In the genomic region with DNA sequence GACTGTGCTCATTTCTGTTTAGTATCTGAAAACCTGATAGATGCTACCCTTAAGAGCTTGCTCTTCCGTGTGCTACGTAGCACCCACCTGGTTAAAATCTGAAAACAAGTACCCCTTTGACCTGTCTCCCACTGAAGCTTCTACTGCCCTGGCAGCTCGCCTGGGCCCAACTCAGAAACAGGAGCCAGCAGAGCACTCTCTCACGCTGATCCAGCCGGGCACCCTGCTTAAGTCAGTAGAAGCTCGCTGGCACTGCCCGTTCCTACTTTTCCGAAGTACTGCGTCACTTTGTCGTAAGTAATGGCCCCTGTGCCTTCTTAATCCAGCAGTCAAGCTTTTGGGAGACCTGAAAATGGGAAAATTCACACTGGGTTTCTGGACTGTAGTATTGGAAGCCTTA, we compare ENCODE assay signal across 25 cellular contexts. TPM values are rescaled to one million over a fixed set of nuclear protein-coding genes. Genes with fewer than 3 reads are reported as not detected.
DNase-seq lines count a peak whose midpoint lies in the region; ATAC-seq, FAIRE-seq and TF ChIP-seq lines count a peak whose summit lies in the region.
"Had no signal": no experiment of that assay in that cellular context is flagged by ENCODE, and none has a peak within 500 bp of the region (broad histone marks: within the 10 kb centered on the region; RNA-seq: fewer than 3 reads in every experiment).

No MANE protein-coding gene starts in this region.

- H3K36me3 Mint-ChIP-seq in osteocyte (ENCODE audit: unreplicated experiment) = peaks cover 74% of the 10 kb centered on the region

- TF ChIP-seq EP300 in HepG2 (IDR thresholded peaks at IDR 0.05; ENCODE audit: low read depth in 2 of 2, low read length in 2 of 2) (no peak), HepG2 (CRISPR knock-in tag; IDR thresholded peaks at IDR 0.05; ENCODE audit: borderline replicate concordance) (no peak), K562 (IDR thresholded peaks at IDR 0.05; ENCODE audit: low read length) (no peak)

- intact Hi-C loops in HepG2 (cut with micrococcal nuclease; ENCODE audit: unreplicated experiment) (no loop called here), right lobe of liver (cut with DNase I) (no loop called here), K562 (cut with micrococcal nuclease) (no loop called here)

- POLR2A ChIA-PET in HepG2 (lab: Yijun Ruan, JAX) = interaction anchor here (1.0 kb wide), 1 partner anchor 15 kb away, joined by 3 read pairs; no protein-coding TSS in a partner anchor
- POLR2A ChIA-PET in K562 (lab: Yijun Ruan, JAX) = interaction anchor here (0.6 to 1.6 kb wide), 3 partner anchors 9 to 536 kb away, joined by 3 to 6 read pairs (median 3); no protein-coding TSS in a partner anchor

- H3K9ac ChIP-seq in HepG2 (ENCODE audit: insufficient read depth, low read depth, low read length) (no peak overlapping the region), K562 (ENCODE audit: insufficient read depth in 1 of 2, low read depth in 2 of 2, low read length in 2 of 2) (no peak overlapping the region)
- H3K9ac ChIP-seq: KMS-11 had no signal

- H3K9me3 ChIP-seq in HepG2 (ENCODE audit: low read length) (no peaks in the 10 kb centered on the region), right lobe of liver (no peaks in the 10 kb centered on the region), K562 (replicated peaks; ENCODE audit: control insufficient read depth, insufficient read depth, low read depth, low read length) (no peaks in the 10 kb centered on the region), MG63 (no peaks in the 10 kb centered on the region)
- H3K9me3 ChIP-seq: BE2C had no signal

- no peaks in the 10 kb centered on the region for H3K27me3 ChIP-seq in HepG2 (ENCODE audit: control insufficient read depth in 1 of 2, insufficient read depth in 2 of 2, low read length in 2 of 2)
- H3K27me3 ChIP-seq in right lobe of liver = no peaks in the 10 kb centered on the region
- H3K27me3 ChIP-seq in K562 (ENCODE audit: control insufficient read depth in 2 of 2, insufficient read depth in 2 of 2, low read length in 2 of 2) = no peaks in the 10 kb centered on the region
- no peaks in the 10 kb centered on the region for H3K27me3 ChIP-seq in MG63
- H3K27me3 ChIP-seq: BE2C had no signal

- H3K4me1 ChIP-seq in HepG2 (ENCODE audit: insufficient read depth, low read length) (no peaks in the 10 kb centered on the region), right lobe of liver (peaks cover 0 to 20% (median 7%) of the 10 kb centered on the region in 4 donors), K562 (replicated peaks in 1 of 2; ENCODE audit: control insufficient read depth in 2 of 2, insufficient read depth in 2 of 2, low read length in 2 of 2) (peaks cover 8 to 9% of the 10 kb centered on the region in 2 experiments; a peak in 4 of 5 replicates)

- CTCF ChIA-PET in HepG2 (lab: Yijun Ruan, JAX; ENCODE audit: low intra/inter-chr PET ratio, low total read pairs) (no interaction called here), K562 (lab: Yijun Ruan, JAX; ENCODE audit: low intra/inter-chr PET ratio) (no interaction called here)

- TF ChIP-seq POLR2A in HepG2 (IDR thresholded peaks at IDR 0.05; ENCODE audit: insufficient read depth in 1 of 2, low read depth in 2 of 2, low read length in 2 of 2) (peak in 1 of 2 experiments; percentile 34; a peak in 1 of 4 replicates), right lobe of liver (IDR thresholded peaks at IDR 0.05) (no peak), K562 (conservative IDR thresholded peaks at IDR 0.05) (no peak)

- no peak for FAIRE-seq in HepG2 (lab: Jason Lieb, UNC)
- no peak for FAIRE-seq in K562 (lab: Jason Lieb, UNC)
- FAIRE-seq: A204.1, GM12891, GM19239, RCC 7860 had no signal

- H3K27ac ChIP-seq in HepG2 (ENCODE audit: extremely low read length, insufficient read depth, low read length) (no peak overlapping the region), right lobe of liver (no peak overlapping the region), K562 (ENCODE audit: extremely low read depth, low read depth, low read length) (no peak overlapping the region)
- H3K27ac ChIP-seq: KMS-11 had no signal

- no peak overlapping the region for H2AFZ ChIP-seq in HepG2 (ENCODE audit: low read length)
- no peak overlapping the region for H2AFZ ChIP-seq in K562 (ENCODE audit: low read depth, low read length)
- H2AFZ ChIP-seq: GM23338 had no signal

- in situ Hi-C loops in HepG2 (cut with HindIII; ENCODE audit: extremely low pct_ligation_motif_present, low pct_unique_long_range_greater_than_20kb) (no loop called here), K562 (cut with MboI) (no loop called here)

- BruUV-seq in HepG2 (replicated peaks; lab: Mats Ljungman, UMichigan) (TSS peak; percentile 43), K562 (replicated peaks; lab: Mats Ljungman, UMichigan) (TSS peak; percentile 37)

- no peaks in the 10 kb centered on the region for H3K79me2 ChIP-seq in HepG2 (ENCODE audit: insufficient read depth, low read length)
- H3K79me2 ChIP-seq in K562 (ENCODE audit: control insufficient read depth, insufficient read depth, low read length) = no peaks in the 10 kb centered on the region

- no peaks in the 10 kb centered on the region for H3K9me3 Mint-ChIP-seq in osteocyte (ENCODE audit: unreplicated experiment)
- H3K9me3 Mint-ChIP-seq: CD4-positive, alpha-beta memory T cell; GM23338 had no signal

- H3K27ac Mint-ChIP-seq in osteocyte (ENCODE audit: unreplicated experiment) = no peak overlapping the region
- H3K27ac Mint-ChIP-seq: GM23338 had no signal

- no peaks in the 10 kb centered on the region for H3K9me1 ChIP-seq in K562 (ENCODE audit: control insufficient read depth, insufficient read depth, low read length)

- peaks cover 66 to 97% of the 10 kb centered on the region in 2 experiments for H3K36me3 ChIP-seq in HepG2 (replicated peaks in 1 of 2; ENCODE audit: control insufficient read depth in 1 of 2, insufficient read depth in 2 of 2, low read length in 2 of 2)
- H3K36me3 ChIP-seq in right lobe of liver = peaks cover 13 to 87% (median 49%) of the 10 kb centered on the region in 4 donors
- peaks cover 90% of the 10 kb centered on the region; the same call in 2 of the 3 replicates for H3K36me3 ChIP-seq in K562 (ENCODE audit: control insufficient read depth, insufficient read depth, low read length)
- H3K36me3 ChIP-seq in MG63 = peaks cover 87% of the 10 kb centered on the region

- H3K4me1 Mint-ChIP-seq in osteocyte (ENCODE audit: unreplicated experiment) = peaks cover 7% of the 10 kb centered on the region
- H3K4me1 Mint-ChIP-seq: GM23338 had no signal

- TF ChIP-seq CTCF in HepG2 (CRISPR knock-in tag; IDR thresholded peaks at IDR 0.05) (no peak), right lobe of liver (IDR thresholded peaks at IDR 0.05) (no peak), K562 (IDR thresholded peaks at IDR 0.05 in 2 of 3, conservative IDR thresholded peaks at IDR 0.05 in 1 of 3; ENCODE audit: insufficient read depth in 2 of 3, low read depth in 1 of 3, low read length in 3 of 3) (no peak), osteocyte (IDR thresholded peaks at IDR 0.05) (no peak)

- H3K4me3 ChIP-seq in HepG2 (replicated peaks in 1 of 3; ENCODE audit: insufficient read depth in 1 of 3, low read depth in 2 of 3, low read length in 3 of 3) (no peak overlapping the region), right lobe of liver (no peak overlapping the region), K562 (no peak overlapping the region), MG63 (no peak overlapping the region)
- H3K4me3 ChIP-seq: GM23338 had no signal

- TF ChIP-seq RAD21 in HepG2 (CRISPR knock-in tag; IDR thresholded peaks at IDR 0.05) (no peak), K562 (CRISPR knock-in tag; conservative IDR thresholded peaks at IDR 0.05 in 1 of 2, IDR thresholded peaks at IDR 0.05 in 1 of 2) (no peak)

- ATAC-seq in HepG2 = no peak
- ATAC-seq in right lobe of liver = no peak
- no peak for ATAC-seq in K562
- no peak for ATAC-seq in HG03439 (IDR thresholded peaks at IDR 0.05; ENCODE audit: unreplicated experiment)
- ATAC-seq: GM23338, Right ventricle myocardium inferior had no signal

- H3K4me3 Mint-ChIP-seq in osteocyte (ENCODE audit: unreplicated experiment) = no peak overlapping the region
- H3K4me3 Mint-ChIP-seq: CD4-positive, alpha-beta memory T cell; GM23338 had no signal

- DNase-seq in HepG2 (ENCODE audit: low spot score) = no peak
- no peak for DNase-seq in right lobe of liver
- no peak for DNase-seq in K562 (ENCODE audit: extremely low read depth in 1 of 4, low spot score in 3 of 4)
- peak; percentile 20 for DNase-seq in midbrain (lab: John Stamatoyannopoulos, UW)
- DNase-seq in globus pallidus (ENCODE audit: low spot score) = no peak
- DNase-seq in osteocyte (ENCODE audit: extremely low spot score, unreplicated experiment) = no peak
- DNase-seq in MG63 = no peak
- DNase-seq: BE2C; Calu3; CD4-positive, alpha-beta memory T cell; DMS53; EL; HCEC 1CT; NCI-H1092 treated with DMSO at 0.1 percent for 48 hours; NCI-H146; NCI-H2029 treated with DMSO at 0.1 percent for 48 hours; NCI-H2171 had no signal

- 96% methylated on average over 10 of the region's 10 CpGs for WGBS in HepG2 (ENCODE audit: low lambda C conversion rate)
- 93% methylated on average over 9 of the region's 10 CpGs for WGBS in right lobe of liver (ENCODE audit: insufficient coverage, low coverage, low lambda C conversion rate, missing lambda C conversion rate)
- 95% methylated on average over 10 of the region's 10 CpGs for WGBS in K562 (ENCODE audit: insufficient coverage, low coverage, missing lambda C conversion rate)

- no peak overlapping the region for H3K4me2 ChIP-seq in HepG2 (ENCODE audit: low read depth, low read length)
- no peak overlapping the region for H3K4me2 ChIP-seq in K562 (ENCODE audit: insufficient read depth, low read length)
- H3K4me2 ChIP-seq: GM23338, KMS-11 had no signal

- H4K20me1 ChIP-seq in HepG2 (ENCODE audit: insufficient read depth, low read length) (no peaks in the 10 kb centered on the region), K562 (replicated peaks; ENCODE audit: control insufficient read depth, insufficient read depth, low read length) (peaks cover 11% of the 10 kb centered on the region; the same call in 1 of the 2 replicates)

- no peaks in the 10 kb centered on the region for H3K27me3 Mint-ChIP-seq in osteocyte (ENCODE audit: unreplicated experiment)
- H3K27me3 Mint-ChIP-seq: CD4-positive, alpha-beta memory T cell had no signal

RNA-seq across cellular contexts. Expression of a gene that starts 18.9 kb away (rescaled TPM):
- total RNA-seq in HepG2 (2016; rRNA removed; fragmentation: Illumina TruSeq; extraction: Trizol) (41.8 and 58.3 TPM in 2 replicates), right lobe of liver (10 to 100 TPM; 14.7 to 30.0 (median 16.8) TPM), K562 (2014; rRNA removed) (13.2 and 22.6 TPM in 2 replicates), K562 (2014; rRNA removed; fragmentation: Illumina TruSeq; extraction: Trizol) (19.4 and 21.3 TPM in 2 replicates), K562 (2015; rRNA removed; fragmentation: Illumina TruSeq; extraction: Trizol) (16.9 and 19.0 TPM in 2 replicates), K562 (2021) (12.5 and 15.7 TPM in 2 replicates), osteocyte (54.9 and 56.4 TPM in 2 replicates)
- total RNA-seq in HepG2 (2016; cell fraction: cytosol; rRNA removed; fragmentation: Illumina TruSeq; extraction: Trizol; ENCODE audit: low read depth) = 386 and 399 TPM in 2 replicates
- 38.1 and 61.2 TPM in 2 replicates for total RNA-seq in HepG2 (2016; cell fraction: insoluble cytoplasmic fraction; rRNA removed; fragmentation: Illumina TruSeq; extraction: Trizol)
- total RNA-seq in HepG2 (2016; cell fraction: membrane; rRNA removed; fragmentation: Illumina TruSeq; extraction: Trizol) = 288 and 302 TPM in 2 replicates
- 23.6 and 28.1 TPM in 2 replicates for total RNA-seq in HepG2 (2016; cell fraction: nucleus; rRNA removed; fragmentation: Illumina TruSeq; extraction: Trizol)
- polyA plus RNA-seq in HepG2 (2011; rRNA removed) (103 and 135 TPM in 2 replicates), K562 (2011; rRNA removed) (39.9 and 47.8 TPM in 2 replicates), K562 (2014; fragmentation: Illumina TruSeq; extraction: Trizol) (19.7 and 28.8 TPM in 2 replicates), K562 (2014; fragmentation: Nextera tagmentation; extraction: Ambion mirVana) (1 to 10 TPM; 4.6 to 5.3 TPM), K562 (2014; rRNA removed) (19.3 and 33.3 TPM in 2 replicates)
- 76.3 and 86.4 TPM in 2 replicates for polyA plus RNA-seq in HepG2 (2011; cell fraction: cytosol; rRNA removed)
- polyA plus RNA-seq in HepG2 (2011; cell fraction: nucleus; rRNA removed) = 51.6 and 57.1 TPM in 2 replicates
- 58.2 and 65.1 TPM in 2 replicates for polyA plus RNA-seq in HepG2 (2012)
- polyA plus RNA-seq in HepG2 (2016; cell fraction: cytosol; fragmentation: Illumina TruSeq; extraction: Trizol; ENCODE audit: low read depth) = 580 and 583 TPM in 2 replicates
- 56.0 and 59.7 TPM in 2 replicates for polyA plus RNA-seq in HepG2 (2016; cell fraction: insoluble cytoplasmic fraction; fragmentation: Illumina TruSeq; extraction: Trizol; ENCODE audit: low read depth)
- polyA plus RNA-seq in HepG2 (2016; cell fraction: membrane; fragmentation: Illumina TruSeq; extraction: Trizol; ENCODE audit: low read depth) = 344 and 370 TPM in 2 replicates
- 59.0 and 59.9 TPM in 2 replicates for polyA plus RNA-seq in HepG2 (2016; cell fraction: nucleus; fragmentation: Illumina TruSeq; extraction: Trizol; ENCODE audit: insufficient read depth, low read depth)
- polyA minus RNA-seq in HepG2 (2011; rRNA and poly(A)+ RNA removed; ENCODE audit: low replicate concordance) = 45.2 and 119 TPM in 2 replicates
- polyA minus RNA-seq in HepG2 (2011; cell fraction: cytosol; rRNA and poly(A)+ RNA removed) = 55.7 and 63.7 TPM in 2 replicates
- 36.7 and 38.4 TPM in 2 replicates for polyA minus RNA-seq in HepG2 (2011; cell fraction: nucleus; rRNA and poly(A)+ RNA removed)
- 34.7 and 43.2 TPM in 2 replicates for total RNA-seq in K562 (2011; cell fraction: chromatin; rRNA removed; ENCODE audit: low replicate concordance)
- total RNA-seq in K562 (2011; cell fraction: nucleolus; rRNA removed) = 16.4 and 21.5 TPM in 2 replicates
- 25.4 and 30.0 TPM in 2 replicates for total RNA-seq in K562 (2011; cell fraction: nucleoplasm; rRNA removed)
- polyA plus RNA-seq in K562 (2011; cell fraction: cytosol; rRNA removed) = 19.1 and 23.8 TPM in 2 replicates
- polyA plus RNA-seq in K562 (2011; cell fraction: nucleus; rRNA removed) = 21.3 and 23.3 TPM in 2 replicates
- polyA plus RNA-seq in K562 (2012) = 15.9 and 16.8 TPM in 2 replicates
- 29.8 and 31.5 TPM in 2 replicates for polyA minus RNA-seq in K562 (2011; rRNA and poly(A)+ RNA removed)
- 16.8 and 18.6 TPM in 2 replicates for polyA minus RNA-seq in K562 (2011; cell fraction: cytosol; rRNA and poly(A)+ RNA removed)
- 6.7 and 8.5 TPM in 2 replicates for polyA minus RNA-seq in K562 (2011; cell fraction: nucleus; rRNA and poly(A)+ RNA removed)
- 86.3 and 91.2 TPM in 2 replicates for total RNA-seq in MG63 (2014; rRNA removed; shearing (Covaris generic); ENCODE audit: low replicate concordance)

RNA-seq across cellular contexts. Expression of a gene that starts 57.1 kb away (rescaled TPM):
- total RNA-seq in HepG2 (2016; rRNA removed; fragmentation: Illumina TruSeq; extraction: Trizol) (67.0 and 101 TPM in 2 replicates), right lobe of liver (10 to 100 TPM; 13.0 to 20.4 (median 16.2) TPM), K562 (2014; rRNA removed) (22.2 and 23.9 TPM in 2 replicates), K562 (2014; rRNA removed; fragmentation: Illumina TruSeq; extraction: Trizol) (37.3 and 40.5 TPM in 2 replicates), K562 (2015; rRNA removed; fragmentation: Illumina TruSeq; extraction: Trizol) (33.9 and 35.7 TPM in 2 replicates), K562 (2021) (27.8 and 28.0 TPM in 2 replicates), osteocyte (23.8 and 24.2 TPM in 2 replicates)
- 4.5 and 7.2 TPM in 2 replicates for total RNA-seq in HepG2 (2016; cell fraction: cytosol; rRNA removed; fragmentation: Illumina TruSeq; extraction: Trizol; ENCODE audit: low read depth)
- 66.8 and 102 TPM in 2 replicates for total RNA-seq in HepG2 (2016; cell fraction: insoluble cytoplasmic fraction; rRNA removed; fragmentation: Illumina TruSeq; extraction: Trizol)
- 13.9 and 15.7 TPM in 2 replicates for total RNA-seq in HepG2 (2016; cell fraction: membrane; rRNA removed; fragmentation: Illumina TruSeq; extraction: Trizol)
- total RNA-seq in HepG2 (2016; cell fraction: nucleus; rRNA removed; fragmentation: Illumina TruSeq; extraction: Trizol) = 48.4 and 52.4 TPM in 2 replicates
- polyA plus RNA-seq in HepG2 (2011; rRNA removed) (43.5 and 45.8 TPM in 2 replicates), K562 (2011; rRNA removed) (27.4 and 49.5 TPM in 2 replicates), K562 (2014; fragmentation: Illumina TruSeq; extraction: Trizol) (26.4 and 26.7 TPM in 2 replicates), K562 (2014; fragmentation: Nextera tagmentation; extraction: Ambion mirVana) (10 to 100 TPM; 22.6 to 38.5 TPM), K562 (2014; rRNA removed) (28.4 and 28.6 TPM in 2 replicates)
- 20.4 and 34.2 TPM in 2 replicates for polyA plus RNA-seq in HepG2 (2011; cell fraction: cytosol; rRNA removed)
- polyA plus RNA-seq in HepG2 (2011; cell fraction: nucleus; rRNA removed) = 25.0 and 25.7 TPM in 2 replicates
- 38.3 and 41.0 TPM in 2 replicates for polyA plus RNA-seq in HepG2 (2012)
- polyA plus RNA-seq in HepG2 (2016; cell fraction: cytosol; fragmentation: Illumina TruSeq; extraction: Trizol; ENCODE audit: low read depth) = 1.9 and 2.1 TPM in 2 replicates
- polyA plus RNA-seq in HepG2 (2016; cell fraction: insoluble cytoplasmic fraction; fragmentation: Illumina TruSeq; extraction: Trizol; ENCODE audit: low read depth) = 73.5 and 79.0 TPM in 2 replicates
- polyA plus RNA-seq in HepG2 (2016; cell fraction: membrane; fragmentation: Illumina TruSeq; extraction: Trizol; ENCODE audit: low read depth) = 5.8 and 6.6 TPM in 2 replicates
- 64.5 and 64.7 TPM in 2 replicates for polyA plus RNA-seq in HepG2 (2016; cell fraction: nucleus; fragmentation: Illumina TruSeq; extraction: Trizol; ENCODE audit: insufficient read depth, low read depth)
- 42.6 and 47.9 TPM in 2 replicates for polyA minus RNA-seq in HepG2 (2011; rRNA and poly(A)+ RNA removed; ENCODE audit: low replicate concordance)
- polyA minus RNA-seq in HepG2 (2011; cell fraction: cytosol; rRNA and poly(A)+ RNA removed) = 36.9 and 45.0 TPM in 2 replicates
- polyA minus RNA-seq in HepG2 (2011; cell fraction: nucleus; rRNA and poly(A)+ RNA removed) = 42.0 and 45.3 TPM in 2 replicates
- 31.3 and 50.9 TPM in 2 replicates for total RNA-seq in K562 (2011; cell fraction: chromatin; rRNA removed; ENCODE audit: low replicate concordance)
- 11.5 and 14.5 TPM in 2 replicates for total RNA-seq in K562 (2011; cell fraction: nucleolus; rRNA removed)
- total RNA-seq in K562 (2011; cell fraction: nucleoplasm; rRNA removed) = 17.4 and 19.7 TPM in 2 replicates
- 12.5 and 15.7 TPM in 2 replicates for polyA plus RNA-seq in K562 (2011; cell fraction: cytosol; rRNA removed)
- polyA plus RNA-seq in K562 (2011; cell fraction: nucleus; rRNA removed) = 21.6 and 22.9 TPM in 2 replicates
- polyA plus RNA-seq in K562 (2012) = 11.6 and 18.3 TPM in 2 replicates
- 41.8 and 65.6 TPM in 2 replicates for polyA minus RNA-seq in K562 (2011; rRNA and poly(A)+ RNA removed)
- 15.0 and 26.1 TPM in 2 replicates for polyA minus RNA-seq in K562 (2011; cell fraction: cytosol; rRNA and poly(A)+ RNA removed)
- 11.0 and 14.8 TPM in 2 replicates for polyA minus RNA-seq in K562 (2011; cell fraction: nucleus; rRNA and poly(A)+ RNA removed)
- total RNA-seq in MG63 (2014; rRNA removed; shearing (Covaris generic); ENCODE audit: low replicate concordance) = 47.8 and 61.3 TPM in 2 replicates
